8 cellular contexts compared by ENCODE assay signal in the genomic region with DNA sequence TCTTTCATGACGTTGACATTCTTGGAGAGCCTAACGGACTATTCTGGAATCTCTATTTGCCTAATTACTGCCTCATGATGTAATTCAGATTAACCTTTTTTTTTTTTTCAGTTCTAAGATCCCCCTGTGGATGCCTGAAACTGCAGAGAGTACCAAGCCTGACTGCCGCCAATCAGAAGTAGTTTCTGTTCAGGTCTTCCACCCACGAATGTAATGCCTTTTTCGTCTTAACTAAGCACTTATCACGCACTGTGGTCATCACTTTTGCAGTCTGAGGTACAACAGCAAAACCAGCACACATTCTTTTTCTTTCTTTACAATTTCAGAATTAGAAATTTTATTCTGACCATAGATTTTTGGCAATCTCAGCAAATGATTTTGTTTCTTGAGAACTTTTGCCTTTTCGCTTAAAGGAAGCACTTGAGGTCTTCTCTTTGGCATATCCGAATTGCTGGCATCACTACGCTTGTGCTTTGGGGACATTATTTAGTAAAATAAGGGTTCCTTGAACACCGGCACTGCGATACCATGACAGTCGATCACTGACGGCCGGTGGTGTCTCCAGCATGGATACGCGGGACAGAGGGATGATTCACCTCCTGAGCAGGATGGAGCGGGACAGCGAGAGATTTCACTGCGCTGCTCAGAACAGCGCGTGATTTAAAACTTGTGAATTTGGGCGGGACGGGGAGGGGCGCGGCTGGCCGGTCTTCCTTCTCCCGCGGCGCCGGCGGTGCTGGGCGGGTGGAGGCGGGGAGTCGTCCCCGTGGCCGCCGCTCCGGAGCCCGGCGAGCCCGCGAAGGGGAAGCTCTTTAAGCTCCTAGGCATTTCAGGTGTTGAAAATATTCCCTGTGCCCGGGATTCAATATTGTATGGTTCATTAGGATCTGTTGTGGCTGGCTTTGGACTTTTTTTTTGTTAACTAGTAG. TPM values are rescaled to one million over a fixed set of nuclear protein-coding genes. Genes with fewer than 3 reads are reported as not detected.
DNase-seq lines count a peak whose midpoint lies in the region; ATAC-seq and TF ChIP-seq lines count a peak whose summit lies in the region.

No MANE protein-coding gene starts in this region.

- no peaks in the 10 kb centered on the region for H4K20me1 ChIP-seq in hepatocyte (ENCODE audit: insufficient read depth, poor library complexity, severe bottlenecking)

- no peak for TF ChIP-seq CTCF in hepatocyte (IDR thresholded peaks at IDR 0.05; ENCODE audit: poor library complexity)

- H3K4me2 ChIP-seq in hepatocyte (peak overlapping the region; percentile 88), skeletal muscle satellite cell (ENCODE audit: low read length) (peak overlapping the region; percentile 85)

- 9% methylated on average over 43 of the region's 43 CpGs for WGBS in hepatocyte (ENCODE audit: low lambda C conversion rate, missing lambda C conversion rate)

- H3K36me3 ChIP-seq in hepatocyte (replicated peaks; ENCODE audit: insufficient read depth, low read depth) (no peaks in the 10 kb centered on the region), skeletal muscle satellite cell (ENCODE audit: insufficient read depth, low read length) (no peaks in the 10 kb centered on the region)

- peak overlapping the region; percentile 97 for H3K27ac Mint-ChIP-seq in activated naive CD8-positive, alpha-beta T cell treated with anti-CD3 and anti-CD28 coated beads, Interleukin-2, amount 10 ng/mL, durations not matched to agents 7 days and 5 days

- no peak overlapping the region for H3K27ac ChIP-seq in hepatocyte

- no peaks in the 10 kb centered on the region for H3K79me2 ChIP-seq in hepatocyte

- H3K9me2 ChIP-seq in hepatocyte (replicated peaks; ENCODE audit: insufficient read depth): no peaks in the 10 kb centered on the region

- H3K27me3 ChIP-seq in hepatocyte (no peaks in the 10 kb centered on the region), skeletal muscle satellite cell (ENCODE audit: control insufficient read depth, insufficient read depth, low read length) (peaks cover 50% of the 10 kb centered on the region)

- no peaks in the 10 kb centered on the region for H3K9me3 ChIP-seq in hepatocyte (ENCODE audit: low read depth)
- H3K9me3 ChIP-seq in skeletal muscle satellite cell (replicated peaks; ENCODE audit: low read length): no peaks in the 10 kb centered on the region

- peak; percentile 81 for ATAC-seq in Right ventricle myocardium inferior
- peak; percentile 45 for ATAC-seq in HG02623 (IDR thresholded peaks at IDR 0.05; ENCODE audit: unreplicated experiment)
- peak; percentile 81 for ATAC-seq in activated naive CD8-positive, alpha-beta T cell treated with anti-CD3 and anti-CD28 coated beads, Interleukin-2, amount 10 ng/mL, durations not matched to agents 7 days and 5 days (ENCODE audit: low read depth)

- H3K9me3 Mint-ChIP-seq in activated naive CD8-positive, alpha-beta T cell treated with anti-CD3 and anti-CD28 coated beads, Interleukin-2, amount 10 ng/mL, durations not matched to agents 7 days and 5 days: no peaks in the 10 kb centered on the region

- peak overlapping the region; percentile 29 for H3K4me3 ChIP-seq in hepatocyte
- H3K4me3 ChIP-seq in skeletal muscle satellite cell (ENCODE audit: low read length): peak overlapping the region; percentile 66

- H2AFZ ChIP-seq in hepatocyte: peak overlapping the region; percentile 68

- H3K27me3 Mint-ChIP-seq in activated naive CD8-positive, alpha-beta T cell treated with anti-CD3 and anti-CD28 coated beads, Interleukin-2, amount 10 ng/mL, durations not matched to agents 7 days and 5 days: no peaks in the 10 kb centered on the region

- peaks cover 1% of the 10 kb centered on the region for H3K36me3 Mint-ChIP-seq in activated naive CD8-positive, alpha-beta T cell treated with anti-CD3 and anti-CD28 coated beads, Interleukin-2, amount 10 ng/mL, durations not matched to agents 7 days and 5 days

- H3K4me1 Mint-ChIP-seq in activated naive CD8-positive, alpha-beta T cell treated with anti-CD3 and anti-CD28 coated beads, Interleukin-2, amount 10 ng/mL, durations not matched to agents 7 days and 5 days: peaks cover 38% of the 10 kb centered on the region

- peak; percentile 73 for DNase-seq in Right ventricle myocardium inferior (ENCODE audit: missing footprints)
- no peak for DNase-seq in cardiac septum (ENCODE audit: low spot score)
- peak; percentile 67 for DNase-seq in NCI-H2227 (lab: John Stamatoyannopoulos, UW; ENCODE audit: unreplicated experiment)
- peak; percentile 64 for DNase-seq in activated naive CD8-positive, alpha-beta T cell treated with anti-CD3 and anti-CD28 coated beads, Interleukin-2, amount 10 ng/mL, durations not matched to agents 7 days and 5 days
- DNase-seq in hepatocyte (ENCODE audit: low spot score): peak; percentile 73
- DNase-seq in OCI-M1 (lab: John Stamatoyannopoulos, UW): no peak

- intact Hi-C loops in Right ventricle myocardium inferior (cut with DNase I) (no loop called here), cardiac septum (cut with DNase I) (no loop called here)

- peaks cover 4% of the 10 kb centered on the region for H3K4me1 ChIP-seq in hepatocyte (ENCODE audit: insufficient read depth)
- no peaks in the 10 kb centered on the region for H3K4me1 ChIP-seq in skeletal muscle satellite cell (ENCODE audit: control insufficient read depth, insufficient read depth, low read length)

- H3K9ac ChIP-seq in skeletal muscle satellite cell (ENCODE audit: low read depth, low read length): peak overlapping the region; percentile 54

- H3K4me3 Mint-ChIP-seq in activated naive CD8-positive, alpha-beta T cell treated with anti-CD3 and anti-CD28 coated beads, Interleukin-2, amount 10 ng/mL, durations not matched to agents 7 days and 5 days: peak overlapping the region; percentile 87

- POLR2A ChIA-PET in activated naive CD8-positive, alpha-beta T cell treated with anti-CD3 and anti-CD28 coated beads, Interleukin-2, amount 10 ng/mL, durations not matched to agents 7 days and 5 days (lab: Charles Lee): interaction anchor here (1.2 to 2.3 kb wide), 2 partner anchors 30 to 32 kb away, joined by 3 to 10 read pairs; a partner anchor contains a TSS

RNA-seq across cellular contexts. Expression of a gene that starts 32.0 kb away (rescaled TPM):
- total RNA-seq in Right ventricle myocardium inferior: not detected
- not detected for total RNA-seq in cardiac septum
- 10 to 100 TPM; 18.8 to 21.5 TPM for total RNA-seq in activated naive CD8-positive, alpha-beta T cell treated with anti-CD3 and anti-CD28 coated beads, Interleukin-2, amount 10 ng/mL, durations not matched to agents 7 days and 5 days
- 0.83 and 1.6 TPM in 2 replicates for total RNA-seq in hepatocyte
- polyA plus RNA-seq in hepatocyte: 0.32 TPM in 1 of 2 replicates, not detected in the other
- total RNA-seq in skeletal muscle satellite cell (2012; rRNA removed): under 0.01 TPM in 1 of 2 replicates, not detected in the other

RNA-seq across cellular contexts. Expression of a gene that starts 38.8 kb away (rescaled TPM):
- total RNA-seq in Right ventricle myocardium inferior (not detected), cardiac septum (not detected), hepatocyte (not detected in 2 replicates)
- not detected for total RNA-seq in activated naive CD8-positive, alpha-beta T cell treated with anti-CD3 and anti-CD28 coated beads, Interleukin-2, amount 10 ng/mL, durations not matched to agents 7 days and 5 days
- polyA plus RNA-seq in hepatocyte: not detected in 2 replicates
- total RNA-seq in skeletal muscle satellite cell (2012; rRNA removed): not detected in 2 replicates

Comparison
In these comparisons a context has a peak if more than half of its experiments do, and no peak if none do; other contexts are left out.
1. DNase-seq: peak in Right ventricle myocardium inferior (single experiment), NCI-H2227 (single experiment), activated naive CD8-positive, alpha-beta T cell treated with anti-CD3 and anti-CD28 coated beads, Interleukin-2, amount 10 ng/mL, durations not matched to agents 7 days and 5 days (single experiment) and hepatocyte (single experiment); none in cardiac septum (single experiment) and OCI-M1 (single experiment).
2. Peak in every context shown above with its lines, with median percentiles within 50 percentile points of each other: ATAC-seq.